Comparison of ENCODE assay signal across 11 cellular contexts in the genomic region with DNA sequence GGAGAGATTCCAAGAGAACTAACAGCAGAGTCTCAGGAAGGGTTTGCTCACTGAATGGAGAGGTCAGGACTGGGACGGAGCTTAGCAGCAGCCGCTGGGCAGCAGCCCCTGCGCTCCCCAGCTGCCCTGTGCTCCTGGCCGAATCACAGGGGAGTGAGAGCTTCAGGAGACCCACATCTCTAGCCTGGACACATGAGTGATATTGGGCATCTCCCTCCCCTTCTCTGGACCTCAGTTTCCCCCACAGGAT. TPM values are rescaled to one million over a fixed set of nuclear protein-coding genes. Genes with fewer than 3 reads are reported as not detected.
DNase-seq lines count a peak whose midpoint lies in the region; ATAC-seq and TF ChIP-seq lines count a peak whose summit lies in the region.
"Had no signal": no experiment of that assay in that cellular context is flagged by ENCODE, and none has a peak within 500 bp of the region (broad histone marks: within the 10 kb centered on the region; RNA-seq: fewer than 3 reads in every experiment).

No MANE protein-coding gene starts in this region.

- peaks cover 0 to 5% (median 0%) of the 10 kb centered on the region in 4 donors for H3K4me1 ChIP-seq in right lobe of liver
- peaks cover 10 to 12% of the 10 kb centered on the region in 2 donors for H3K4me1 ChIP-seq in thoracic aorta (ENCODE audit: control insufficient read depth in 1 of 2, low read depth in 2 of 2)

- H3K36me3 Mint-ChIP-seq in activated T-cell treated with anti-CD3 and anti-CD28 coated beads, Interleukin-2, amount 50 U/mL, for 24 hours (ENCODE audit: low read depth) = no peaks in the 10 kb centered on the region

- no peaks in the 10 kb centered on the region for H3K9me3 ChIP-seq in right lobe of liver
- H3K9me3 ChIP-seq in thoracic aorta = no peaks in the 10 kb centered on the region

- peak overlapping the region; percentile 55 for H3K4me3 ChIP-seq in brain microvascular endothelial cell (ENCODE audit: low read depth, low read length)
- H3K4me3 ChIP-seq in right lobe of liver = peak overlapping the region in 2 of 3 donors; percentile 41 to 51
- peak overlapping the region; percentile 88 for H3K4me3 ChIP-seq in thoracic aorta

- no peak for DNase-seq in activated T-cell treated with anti-CD3 and anti-CD28 coated beads, Interleukin-2, amount 50 U/mL, for 24 hours
- no peak for DNase-seq in activated T-cell treated with anti-CD3 and anti-CD28 coated beads for 4 hours
- no peak for DNase-seq in brain microvascular endothelial cell
- DNase-seq in right lobe of liver = no peak
- no peak for DNase-seq in thoracic aorta (ENCODE audit: low spot score)
- DNase-seq in HuH-7 (ENCODE audit: low spot score) = no peak
- DNase-seq in NCI-H524 (lab: John Stamatoyannopoulos, UW) = no peak
- DNase-seq in cerebellar nuclear complex (lab: John Stamatoyannopoulos, UW) = no peak
- DNase-seq: hypothalamus; NCI-H1105 treated with DMSO at 0.1 percent for 48 hours; stimulated activated CD8-positive, alpha-beta memory T cell treated with anti-CD3 and anti-CD28 coated beads, Interleukin-4, amount 100 ng/mL, for 48 hours had no signal

- H3K36me3 ChIP-seq in brain microvascular endothelial cell (replicated peaks) (no peaks in the 10 kb centered on the region), right lobe of liver (no peaks in the 10 kb centered on the region), thoracic aorta (no peaks in the 10 kb centered on the region)

- intact Hi-C loops in right lobe of liver (cut with DNase I) = loop anchor here in 1 of 2 donors (5.0 kb wide), 1 partner anchor 85 kb away; no protein-coding TSS in a partner anchor

- H3K27ac ChIP-seq in brain microvascular endothelial cell (no peak overlapping the region), right lobe of liver (no peak overlapping the region), thoracic aorta (no peak overlapping the region)

- H3K4me3 Mint-ChIP-seq in activated T-cell treated with anti-CD3 and anti-CD28 coated beads, Interleukin-2, amount 50 U/mL, for 24 hours = peak overlapping the region; percentile 50

- no peak for ATAC-seq in right lobe of liver
- peak; percentile 21 for ATAC-seq in thoracic aorta (ENCODE audit: insufficient number of reproducible peaks, low FRiP score, low read depth)

- H3K27me3 ChIP-seq in brain microvascular endothelial cell (replicated peaks) (no peaks in the 10 kb centered on the region), right lobe of liver (peaks cover 0 to 8% of the 10 kb centered on the region in 2 donors), thoracic aorta (replicated peaks; ENCODE audit: insufficient read depth) (no peaks in the 10 kb centered on the region)

- in situ Hi-C loops in brain microvascular endothelial cell (cut with HindIII; ENCODE audit: low pct_ligation_motif_present, low sequenced_read_pairs) = no loop called here

- H3K27ac Mint-ChIP-seq in activated T-cell treated with anti-CD3 and anti-CD28 coated beads, Interleukin-2, amount 50 U/mL, for 24 hours = no peak overlapping the region

- TF ChIP-seq POLR2A in right lobe of liver (IDR thresholded peaks at IDR 0.05) = no peak

- no peak for TF ChIP-seq CTCF in brain microvascular endothelial cell (IDR thresholded peaks at IDR 0.05; ENCODE audit: low read depth, low read length, missing control alignments)
- TF ChIP-seq CTCF in right lobe of liver (IDR thresholded peaks at IDR 0.05) = no peak
- TF ChIP-seq CTCF in thoracic aorta (IDR thresholded peaks at IDR 0.05) = no peak

- H3K4me1 Mint-ChIP-seq in activated T-cell treated with anti-CD3 and anti-CD28 coated beads, Interleukin-2, amount 50 U/mL, for 24 hours (ENCODE audit: low read depth) = peaks cover 8% of the 10 kb centered on the region

- 52% methylated on average over 4 of the region's 4 CpGs for WGBS in right lobe of liver (ENCODE audit: insufficient coverage, low coverage, low lambda C conversion rate, missing lambda C conversion rate)

- peaks cover 3% of the 10 kb centered on the region for H3K9me3 Mint-ChIP-seq in activated T-cell treated with anti-CD3 and anti-CD28 coated beads, Interleukin-2, amount 50 U/mL, for 24 hours

- peaks cover 58% of the 10 kb centered on the region for H3K27me3 Mint-ChIP-seq in activated T-cell treated with anti-CD3 and anti-CD28 coated beads, Interleukin-2, amount 50 U/mL, for 24 hours

RNA-seq across cellular contexts. Expression of gene MATN3, which starts 0.5 kb away (rescaled TPM):
- total RNA-seq in right lobe of liver = not detected
- 1 to 10 TPM; 1.3 to 1.8 TPM for total RNA-seq in thoracic aorta

RNA-seq across cellular contexts. Expression of gene WDR35, which starts 22.1 kb away (rescaled TPM):
- 1 to 10 TPM; 1.2 to 3.3 (median 2.5) TPM for total RNA-seq in right lobe of liver
- total RNA-seq in thoracic aorta = 10 to 100 TPM in 1 of 2 donors, 1 to 10 TPM in 1; 5.1 to 14.3 TPM

RNA-seq across cellular contexts. Expression of gene LAPTM4A, which starts 39.5 kb away (rescaled TPM):
- total RNA-seq in right lobe of liver (100 to 1,000 TPM in 4 of 6 experiments, 10 to 100 TPM in 2; 80.0 to 143 (median 126) TPM), thoracic aorta (100 to 1,000 TPM; 181 to 200 TPM)
